Comparison of ENCODE assay signal across 19 cellular contexts in genomic region chr19:2111425-2111824, GRCh38.
"Had no signal": no experiment of that assay in that cellular context is flagged by ENCODE, and none has a peak within 500 bp of the region (broad histone marks: within the 10 kb centered on the region; RNA-seq: fewer than 3 reads in every experiment).

No MANE protein-coding gene starts in this region.

- H3K4me1 ChIP-seq: SJCRH30 had no signal

- H3K27ac ChIP-seq: SJCRH30 had no signal

- DNase-seq: IMR-90, KG1, MG63, NCI-H1092, NCI-H1105 treated with DMSO at 0.1 percent for 48 hours, NCI-H1417 treated with DMSO at 0.1 percent for 48 hours, NCI-H146, NCI-H1694 treated with DMSO at 0.1 percent for 48 hours, NCI-H1930, NCI-H2081, NCI-H2107, NCI-H2227 treated with DMSO at 0.1 percent for 48 hours, NCI-H524, NCI-H526 treated with DMSO at 0.1 percent for 48 hours, NCI-H774, SHP77 treated with DMSO at 0.1 percent for 48 hours had no signal

- ATAC-seq: Right ventricle myocardium inferior, SK-N-SH treated with all-trans-retinoic acid at 6 μM for 48 hours had no signal

- H3K9me3 ChIP-seq: MG63, SJCRH30 had no signal

- H3K27me3 ChIP-seq: MG63, SJCRH30 had no signal

- H3K4me3 ChIP-seq: MG63, SJCRH30 had no signal
